In the genomic region with DNA sequence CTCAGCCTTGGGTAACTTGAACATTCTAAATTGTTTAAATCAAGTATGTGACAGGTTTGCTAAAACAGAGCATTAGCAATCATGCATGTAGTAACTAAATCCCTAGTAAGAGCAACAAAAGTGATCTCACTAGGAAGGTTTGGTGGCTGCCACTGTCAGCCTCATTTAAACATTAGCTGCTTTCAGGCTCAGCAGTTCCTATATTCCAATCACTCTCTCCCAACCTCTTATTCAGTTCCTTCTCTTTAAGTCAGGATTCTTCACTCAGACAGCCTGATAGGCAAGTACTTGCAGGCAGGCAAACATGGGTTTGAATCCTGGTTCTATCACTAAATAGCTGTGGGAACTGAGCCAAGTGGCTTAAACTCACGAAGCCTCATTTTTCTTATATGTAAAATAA, we compare ENCODE assay signal across 12 cellular contexts. TPM values are rescaled to one million over a fixed set of nuclear protein-coding genes. Genes with fewer than 3 reads are reported as not detected.
DNase-seq lines count a peak whose midpoint lies in the region; ATAC-seq and TF ChIP-seq lines count a peak whose summit lies in the region.
"Had no signal": no experiment of that assay in that cellular context is flagged by ENCODE, and none has a peak within 500 bp of the region (broad histone marks: within the 10 kb centered on the region; RNA-seq: fewer than 3 reads in every experiment).

No MANE protein-coding gene starts in this region.

- H3K9ac ChIP-seq in duodenal mucosa (ENCODE audit: low read depth in 1 of 2, low read length in 2 of 2), result peak overlapping the region in 1 of 2 donors; percentile 7

- no peak for DNase-seq in AG04450 (ENCODE audit: low read depth, low spot score)
- peak; percentile 17 for DNase-seq in NCI-H69 (lab: John Stamatoyannopoulos, UW)
- DNase-seq in osteocyte (ENCODE audit: extremely low spot score, unreplicated experiment), result no peak
- DNase-seq in activated T-helper 2 cell treated with anti-CD3 and anti-CD28 coated beads, Interferon-gamma antibody, Interleukin-2, Interleukin-4, amounts not matched to agents 10 μg/mL and 5 μg/mL and 100 μg/mL, durations not matched to agents 14 hours and 24 hours and 36 hours (ENCODE audit: low spot score), result no peak
- no peak for DNase-seq in HAP-1 (ENCODE audit: low spot score in 2 of 2)
- DNase-seq in AML-193 (lab: John Stamatoyannopoulos, UW), result no peak
- DNase-seq: activated CD8-positive, alpha-beta T cell treated with anti-CD3 and anti-CD28 coated beads, Interleukin-2, amount 10 ng/mL, durations not matched to agents 7 days and 5 days; activated naive CD4-positive, alpha-beta T cell treated with anti-CD3 and anti-CD28 coated beads, Interleukin-2, amount 10 ng/mL, durations not matched to agents 7 days and 5 days; T1000 had no signal

- intact Hi-C loops in activated T-helper 2 cell treated with anti-CD3 and anti-CD28 coated beads, Interferon-gamma antibody, Interleukin-2, Interleukin-4, amounts not matched to agents 10 μg/mL and 5 μg/mL and 100 μg/mL, durations not matched to agents 14 hours and 24 hours and 36 hours (cut with micrococcal nuclease), result no loop called here

- H3K4me1 Mint-ChIP-seq in osteocyte (ENCODE audit: unreplicated experiment), result peaks cover 58% of the 10 kb centered on the region
- peaks cover 55% of the 10 kb centered on the region for H3K4me1 Mint-ChIP-seq in activated T-helper 2 cell treated with anti-CD3 and anti-CD28 coated beads, Interferon-gamma antibody, Interleukin-2, Interleukin-4, amounts not matched to agents 10 μg/mL and 5 μg/mL and 100 μg/mL, durations not matched to agents 14 hours and 24 hours and 36 hours (ENCODE audit: low read depth)

- H3K9me3 Mint-ChIP-seq in osteocyte (ENCODE audit: unreplicated experiment), result no peaks in the 10 kb centered on the region
- H3K9me3 Mint-ChIP-seq in activated T-helper 2 cell treated with anti-CD3 and anti-CD28 coated beads, Interferon-gamma antibody, Interleukin-2, Interleukin-4, amounts not matched to agents 10 μg/mL and 5 μg/mL and 100 μg/mL, durations not matched to agents 14 hours and 24 hours and 36 hours, result no peaks in the 10 kb centered on the region
- H3K9me3 Mint-ChIP-seq: activated naive CD4-positive, alpha-beta T cell treated with anti-CD3 and anti-CD28 coated beads, Interleukin-2, amount 10 ng/mL, durations not matched to agents 7 days and 5 days had no signal

- TF ChIP-seq CTCF in AG04450 (IDR thresholded peaks at IDR 0.05; ENCODE audit: low read depth, low read length), result no peak
- TF ChIP-seq CTCF in osteocyte (IDR thresholded peaks at IDR 0.05), result no peak

- H3K36me3 Mint-ChIP-seq in osteocyte (ENCODE audit: unreplicated experiment), result peaks cover 12% of the 10 kb centered on the region
- peaks cover 47% of the 10 kb centered on the region for H3K36me3 Mint-ChIP-seq in activated T-helper 2 cell treated with anti-CD3 and anti-CD28 coated beads, Interferon-gamma antibody, Interleukin-2, Interleukin-4, amounts not matched to agents 10 μg/mL and 5 μg/mL and 100 μg/mL, durations not matched to agents 14 hours and 24 hours and 36 hours (ENCODE audit: low read depth)

- H3K4me3 Mint-ChIP-seq in osteocyte (ENCODE audit: unreplicated experiment), result peak overlapping the region; percentile 96
- H3K4me3 Mint-ChIP-seq in activated T-helper 2 cell treated with anti-CD3 and anti-CD28 coated beads, Interferon-gamma antibody, Interleukin-2, Interleukin-4, amounts not matched to agents 10 μg/mL and 5 μg/mL and 100 μg/mL, durations not matched to agents 14 hours and 24 hours and 36 hours (ENCODE audit: low read depth), result no peak overlapping the region
- H3K4me3 Mint-ChIP-seq: activated CD8-positive, alpha-beta T cell treated with anti-CD3 and anti-CD28 coated beads, Interleukin-2, amount 10 ng/mL, durations not matched to agents 7 days and 5 days; activated naive CD4-positive, alpha-beta T cell treated with anti-CD3 and anti-CD28 coated beads, Interleukin-2, amount 10 ng/mL, durations not matched to agents 7 days and 5 days had no signal

- H3K27me3 ChIP-seq in AG04450 (ENCODE audit: control insufficient read depth, insufficient read depth, low read length) (no peaks in the 10 kb centered on the region), duodenal mucosa (ENCODE audit: control insufficient read depth in 1 of 2, insufficient read depth in 2 of 2, low read length in 2 of 2) (no peaks in the 10 kb centered on the region), HAP-1 (ENCODE audit: low read depth) (no peaks in the 10 kb centered on the region)
- H3K27me3 ChIP-seq: neutrophil had no signal

- H3K27ac Mint-ChIP-seq in osteocyte (ENCODE audit: unreplicated experiment), result peak overlapping the region; percentile 97
- no peak overlapping the region for H3K27ac Mint-ChIP-seq in activated T-helper 2 cell treated with anti-CD3 and anti-CD28 coated beads, Interferon-gamma antibody, Interleukin-2, Interleukin-4, amounts not matched to agents 10 μg/mL and 5 μg/mL and 100 μg/mL, durations not matched to agents 14 hours and 24 hours and 36 hours
- H3K27ac Mint-ChIP-seq: activated CD8-positive, alpha-beta T cell treated with anti-CD3 and anti-CD28 coated beads, Interleukin-2, amount 10 ng/mL, durations not matched to agents 7 days and 5 days; activated naive CD4-positive, alpha-beta T cell treated with anti-CD3 and anti-CD28 coated beads, Interleukin-2, amount 10 ng/mL, durations not matched to agents 7 days and 5 days had no signal

- H3K4me3 ChIP-seq in AG04450 (ENCODE audit: low read depth, low read length) (peak overlapping the region; percentile 97), duodenal mucosa (ENCODE audit: low read depth in 1 of 2, low read length in 2 of 2) (peak overlapping the region in 1 of 2 donors; percentile 97), HAP-1 (no peak overlapping the region)

- H3K4me1 ChIP-seq in duodenal mucosa (ENCODE audit: control insufficient read depth in 1 of 2, insufficient read depth in 2 of 2, low read length in 2 of 2), result peaks cover 26 to 43% of the 10 kb centered on the region in 2 donors
- H3K4me1 ChIP-seq in HAP-1, result peaks cover 23% of the 10 kb centered on the region

- POLR2A ChIA-PET in AG04450 (lab: Yijun Ruan, JAX), result interaction anchor here (1.2 to 2.1 kb wide), 2 partner anchors 12 to 20 kb away, joined by 3 to 6 read pairs; no protein-coding TSS in a partner anchor

- H3K27ac ChIP-seq in AG04450 (ENCODE audit: low read depth, low read length) (no peak overlapping the region), duodenal mucosa (ENCODE audit: low read depth, low read length) (peak overlapping the region; percentile 27)
- H3K27ac ChIP-seq: neutrophil had no signal

- CTCF ChIA-PET in AG04450 (lab: Charles Lee), result interaction anchor here (0.6 to 2.7 kb wide), 2 partner anchors 95 to 97 kb away, joined by 3 to 17 read pairs; no protein-coding TSS in a partner anchor

- H3K27me3 Mint-ChIP-seq in osteocyte (ENCODE audit: unreplicated experiment), result no peaks in the 10 kb centered on the region
- H3K27me3 Mint-ChIP-seq in activated T-helper 2 cell treated with anti-CD3 and anti-CD28 coated beads, Interferon-gamma antibody, Interleukin-2, Interleukin-4, amounts not matched to agents 10 μg/mL and 5 μg/mL and 100 μg/mL, durations not matched to agents 14 hours and 24 hours and 36 hours (ENCODE audit: low read depth), result no peaks in the 10 kb centered on the region
- H3K27me3 Mint-ChIP-seq: activated naive CD4-positive, alpha-beta T cell treated with anti-CD3 and anti-CD28 coated beads, Interleukin-2, amount 10 ng/mL, durations not matched to agents 7 days and 5 days had no signal

- in situ Hi-C loops in HAP-1 (cut with MboI; ENCODE audit: low sequenced_read_pairs), result no loop called here

- H3K36me3 ChIP-seq in duodenal mucosa (ENCODE audit: control insufficient read depth in 1 of 2, insufficient read depth in 2 of 2, low read length in 2 of 2), result no peaks in the 10 kb centered on the region
- no peaks in the 10 kb centered on the region for H3K36me3 ChIP-seq in HAP-1 (replicated peaks)
- H3K36me3 ChIP-seq: neutrophil had no signal

- no peak for ATAC-seq in HG02970 (IDR thresholded peaks at IDR 0.05; ENCODE audit: low FRiP score, unreplicated experiment)
- ATAC-seq: activated CD8-positive, alpha-beta T cell treated with anti-CD3 and anti-CD28 coated beads, Interleukin-2, amount 10 ng/mL, durations not matched to agents 7 days and 5 days had no signal

- H3K9me3 ChIP-seq in AG04450 (ENCODE audit: control insufficient read depth, insufficient read depth, low read length) (peaks cover 4% of the 10 kb centered on the region; the same call in 1 of the 2 replicates), duodenal mucosa (ENCODE audit: control insufficient read depth in 1 of 2, low read length in 2 of 2) (no peaks in the 10 kb centered on the region), HAP-1 (no peaks in the 10 kb centered on the region)
- H3K9me3 ChIP-seq: neutrophil had no signal

RNA-seq across cellular contexts. Expression of a gene that starts 3.6 kb away (rescaled TPM):
- 53.5 and 57.8 TPM in 2 replicates for polyA plus RNA-seq in AG04450 (2011; rRNA removed)
- 96.0 and 121 TPM in 2 replicates for polyA minus RNA-seq in AG04450 (2011; rRNA and poly(A)+ RNA removed)
- total RNA-seq in osteocyte, result 143 and 144 TPM in 2 replicates
- 58.6 and 65.6 TPM in 2 replicates for total RNA-seq in activated T-helper 2 cell treated with anti-CD3 and anti-CD28 coated beads, Interferon-gamma antibody, Interleukin-2, Interleukin-4, amounts not matched to agents 10 μg/mL and 5 μg/mL and 100 μg/mL, durations not matched to agents 14 hours and 24 hours and 36 hours
